Comparison of ENCODE assay signal across 8 cellular contexts in the genomic region with DNA sequence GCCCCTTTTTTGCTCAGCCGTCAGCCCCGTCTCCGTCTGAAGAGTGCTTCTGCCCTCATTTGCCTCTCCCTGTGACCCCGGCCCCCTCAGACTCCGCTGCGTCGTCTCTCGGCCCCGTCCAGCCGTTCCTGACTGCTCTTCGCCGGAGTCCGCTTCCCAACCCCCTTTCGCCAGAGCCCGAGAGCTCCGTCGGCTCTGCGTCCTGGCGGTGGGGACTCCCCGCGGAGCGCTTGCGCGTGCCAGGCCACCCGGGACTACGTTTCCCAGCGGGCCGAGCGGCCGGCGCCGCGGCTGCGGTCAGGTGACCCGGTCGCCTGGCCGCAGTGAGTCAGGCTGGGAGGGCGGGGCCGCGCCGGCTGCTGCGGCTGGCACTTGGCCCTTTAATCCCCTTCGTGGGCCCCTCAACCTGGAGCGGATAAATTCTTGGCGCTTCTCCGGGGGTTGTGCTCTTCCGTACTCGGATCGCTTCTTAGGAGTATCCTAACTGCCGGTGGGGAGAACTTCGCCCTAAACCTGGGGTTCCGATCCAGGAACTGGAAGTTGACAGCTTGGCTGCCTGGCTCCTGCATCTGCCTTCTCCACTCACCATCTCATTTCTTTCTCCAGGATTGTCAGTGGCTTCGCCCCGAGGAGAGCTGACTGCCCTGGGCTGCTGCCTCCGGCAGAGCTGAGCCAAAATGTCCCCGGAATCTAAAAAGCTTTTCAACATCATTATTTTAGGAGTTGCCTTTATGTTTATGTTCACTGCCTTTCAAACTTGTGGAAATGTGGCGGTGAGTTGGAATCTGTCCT. TPM values are rescaled to one million over a fixed set of nuclear protein-coding genes. Genes with fewer than 3 reads are reported as not detected.
A peak's percentile ranks its signal among the peaks of the same experiment; 100 is the strongest.
DNase-seq lines count a peak whose midpoint lies in the region; ATAC-seq and TF ChIP-seq lines count a peak whose summit lies in the region.

A gene (plus strand): TSS at position 444 of the 792 bp plus-strand sequence. CDS start 234 bp downstream, at position 678.

- H3K27me3 ChIP-seq in parathyroid adenoma (ENCODE audit: control insufficient read depth, insufficient read depth, low read length), result no peaks in the 10 kb centered on the region
- H3K27me3 ChIP-seq in tibial artery, result no peaks in the 10 kb centered on the region

- H3K36me3 ChIP-seq in parathyroid adenoma (ENCODE audit: control insufficient read depth, insufficient read depth, low read length) (no peaks in the 10 kb centered on the region), tibial artery (peaks cover 23 to 42% (median 38%) of the 10 kb centered on the region in 3 donors)

- H2AFZ ChIP-seq in parathyroid adenoma, result peak within 1 kb of the TSS; percentile 75

- peaks cover 13% of the 10 kb centered on the region for H3K79me2 ChIP-seq in parathyroid adenoma

- DNase-seq in GM12865 (ENCODE audit: low read depth) (peak; percentile 96), NCI-H1105 (lab: John Stamatoyannopoulos, UW) (peak; percentile 85), T-helper 1 cell (peak; percentile 86 to 97 (median 89)), cardiac septum (ENCODE audit: low spot score) (peak; percentile 96), tibial artery (peak; percentile 82 to 94)

- H3K4me1 ChIP-seq in parathyroid adenoma, result peaks cover 15% of the 10 kb centered on the region
- peaks cover 0 to 57% (median 44%) of the 10 kb centered on the region in 4 donors for H3K4me1 ChIP-seq in tibial artery

- ATAC-seq in HG02642 (IDR thresholded peaks at IDR 0.05; ENCODE audit: poor library complexity, unreplicated experiment), result peak; percentile 63

- H3K4me3 ChIP-seq in GM12865 (ENCODE audit: low read depth, low read length) (peak within 1 kb of the TSS; percentile 87), parathyroid adenoma (ENCODE audit: low read depth, low read length) (peak within 1 kb of the TSS; percentile 97), tibial artery (peak within 1 kb of the TSS; percentile 89 to 99)

- 0% methylated on average over 55 to 57 of the region's 57 CpGs for WGBS in adipose tissue, 3 donors

- peak within 1 kb of the TSS; percentile 95 for H3K9ac ChIP-seq in parathyroid adenoma

- intact Hi-C loops in cardiac septum (cut with DNase I) (loop anchor here (1.0 kb wide), 1 partner anchor 12 kb away; a partner anchor contains a TSS), tibial artery (cut with DNase I; ENCODE audit: low total_unique reads) (loop anchor here (10.0 kb wide), 1 partner anchor 1223 kb away; a partner anchor contains a TSS)

- no peak for TF ChIP-seq CTCF in GM12865 (IDR thresholded peaks at IDR 0.05; ENCODE audit: insufficient read depth, low read depth, low read length, missing control alignments)
- TF ChIP-seq CTCF in parathyroid adenoma (IDR thresholded peaks at IDR 0.05), result no peak
- TF ChIP-seq CTCF in tibial artery (IDR thresholded peaks at IDR 0.05), result peak in 1 of 2 experiments; percentile 17

- H3K9me3 ChIP-seq in parathyroid adenoma (ENCODE audit: control insufficient read depth, low read length), result no peaks in the 10 kb centered on the region
- H3K9me3 ChIP-seq in tibial artery, result no peaks in the 10 kb centered on the region

- H3K27ac ChIP-seq in adipose tissue (ENCODE audit: low read depth, low read length), result peak within 1 kb of the TSS; percentile 96
- peak within 1 kb of the TSS; percentile 94 for H3K27ac ChIP-seq in parathyroid adenoma
- peak within 1 kb of the TSS; percentile 97 to 100 for H3K27ac ChIP-seq in tibial artery

- peak within 1 kb of the TSS; percentile 100 for H3K4me2 ChIP-seq in parathyroid adenoma (ENCODE audit: low read length)

RNA-seq across cellular contexts. Expression of the gene that starts here (rescaled TPM):
- polyA plus RNA-seq in adipose tissue, result 10 to 100 TPM in 2 of 3 donors, 1 to 10 TPM in 1; 8.5 to 15.4 (median 15.0) TPM
- 27.0 TPM for total RNA-seq in cardiac septum

Comparison
In these comparisons a context has a peak if more than half of its experiments do, and no peak if none do; other contexts are left out.
1. Peak in every context shown above with its lines: DNase-seq, ATAC-seq, H3K4me3 ChIP-seq and H3K27ac ChIP-seq.